In the genomic region with DNA sequence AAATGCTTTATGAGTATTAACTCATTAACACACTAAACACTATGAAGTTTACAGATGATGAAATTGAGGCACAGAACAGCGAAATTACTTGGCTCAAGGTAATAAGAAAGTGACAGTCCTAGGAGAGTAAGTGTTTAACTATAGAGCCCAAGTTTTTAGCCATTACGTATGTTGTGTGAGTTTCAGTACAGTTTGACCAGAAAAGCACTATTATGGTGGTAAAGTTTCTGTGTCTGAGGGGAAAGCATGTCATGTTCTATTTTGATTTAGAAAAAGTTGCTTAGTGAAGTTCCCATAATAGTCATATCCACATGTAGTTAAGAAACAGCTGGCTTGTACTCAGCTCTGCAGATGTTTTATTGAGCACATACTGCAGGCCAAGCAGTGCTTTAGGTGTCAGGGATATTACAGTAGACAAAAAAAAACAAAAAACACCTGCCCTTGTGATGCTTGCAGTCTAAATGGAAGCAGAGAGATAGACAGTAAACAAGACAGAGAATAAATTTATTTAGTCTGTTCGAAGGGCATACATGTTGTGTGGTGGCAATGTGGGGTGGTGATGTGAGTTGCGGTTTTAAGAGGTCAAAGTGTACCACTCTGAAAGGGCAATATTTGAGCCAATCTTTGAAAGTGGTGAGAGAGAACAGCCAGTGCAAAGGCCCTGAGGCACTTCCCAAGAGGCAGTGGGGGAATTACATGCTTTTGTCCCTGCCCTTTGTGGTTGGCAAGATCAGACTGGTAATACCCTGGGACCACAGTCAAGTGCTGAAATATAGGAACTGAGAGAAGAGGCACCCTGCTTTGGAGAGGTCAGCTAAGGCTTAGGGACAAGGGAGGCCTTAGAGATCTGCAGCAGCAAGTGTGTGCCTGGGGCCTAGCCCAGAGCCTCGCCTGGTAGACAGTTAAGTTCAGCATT, we compare ENCODE assay signal across 9 cellular contexts. TPM values are rescaled to one million over a fixed set of nuclear protein-coding genes. Genes with fewer than 3 reads are reported as not detected.
DNase-seq lines count a peak whose midpoint lies in the region; ATAC-seq, FAIRE-seq and TF ChIP-seq lines count a peak whose summit lies in the region.
"Had no signal": no experiment of that assay in that cellular context is flagged by ENCODE, and none has a peak within 500 bp of the region (broad histone marks: within the 10 kb centered on the region; RNA-seq: fewer than 3 reads in every experiment).

No MANE protein-coding gene starts in this region.

- H3K79me2 ChIP-seq in keratinocyte (ENCODE audit: control insufficient read depth, insufficient read depth, low read length) = peaks cover 32% of the 10 kb centered on the region

- no peak for FAIRE-seq in keratinocyte (lab: Jason Lieb, UNC)

- TF ChIP-seq POLR2A in GM18505 (IDR thresholded peaks at IDR 0.05; ENCODE audit: borderline replicate concordance, extremely low read depth, insufficient read depth, insufficient read length) = no peak
- TF ChIP-seq POLR2A in testis (IDR thresholded peaks at IDR 0.05) = no peak

- H3K27ac ChIP-seq in keratinocyte (ENCODE audit: control insufficient read depth, insufficient read depth, low read length) (peak overlapping the region; percentile 32), testis (no peak overlapping the region)

- peaks cover 0 to 6% of the 10 kb centered on the region in 2 experiments for H3K36me3 ChIP-seq in keratinocyte (ENCODE audit: control insufficient read depth in 2 of 2, extremely low read depth in 1 of 2, insufficient read depth in 2 of 2, low read length in 2 of 2)
- H3K36me3 ChIP-seq in testis (ENCODE audit: low read depth, missing control alignments) = no peaks in the 10 kb centered on the region

- intact Hi-C loops in testis (cut with DNase I; ENCODE audit: low total_unique reads) = no loop called here

- DNase-seq in keratinocyte (ENCODE audit: low read depth, low spot score) = no peak
- no peak for DNase-seq in hepatic stellate cell (ENCODE audit: low spot score)
- DNase-seq in NCI-H2107 (lab: John Stamatoyannopoulos, UW) = no peak
- no peak for DNase-seq in NCI-H2081 treated with DMSO at 0.1 percent for 48 hours (lab: John Stamatoyannopoulos, UW)
- DNase-seq in testis = no peak

- H3K9me3 ChIP-seq in keratinocyte (ENCODE audit: control insufficient read depth, low read depth, low read length) (no peaks in the 10 kb centered on the region), testis (no peaks in the 10 kb centered on the region)
- H3K9me3 ChIP-seq: esophagus squamous epithelium had no signal

- no peak overlapping the region for H2AFZ ChIP-seq in keratinocyte (ENCODE audit: control insufficient read depth, low read length)

- dilution Hi-C loops in keratinocyte (cut with MboI; ENCODE audit: extremely low pct_ligation_motif_present, low sequenced_read_pairs) = no loop called here

- H3K27me3 ChIP-seq in keratinocyte (ENCODE audit: control insufficient read depth, extremely low read depth, insufficient read depth, low read length) (no peaks in the 10 kb centered on the region), testis (no peaks in the 10 kb centered on the region)
- H3K27me3 ChIP-seq: esophagus squamous epithelium had no signal

- peak; percentile 21 for ATAC-seq in GM18505 (IDR thresholded peaks at IDR 0.05; ENCODE audit: unreplicated experiment)
- ATAC-seq in GM21515 (IDR thresholded peaks at IDR 0.05; ENCODE audit: unreplicated experiment) = peak; percentile 43
- peak; percentile 28 for ATAC-seq in HG03469 (IDR thresholded peaks at IDR 0.05; ENCODE audit: unreplicated experiment)

- WGBS in testis, 2 donors = 95 to 96% methylated on average over 5 of the region's 5 CpGs

- H3K4me1 ChIP-seq in keratinocyte (ENCODE audit: control insufficient read depth, extremely low read depth, insufficient read depth, low read length) (peaks cover 43% of the 10 kb centered on the region), testis (no peaks in the 10 kb centered on the region)

- TF ChIP-seq CTCF in keratinocyte (optimal IDR thresholded peaks at IDR 0.05 in 1 of 3, IDR thresholded peaks at IDR 0.05 in 1 of 3, conservative IDR thresholded peaks at IDR 0.05 in 1 of 3; ENCODE audit: extremely low read depth in 1 of 3, insufficient read depth in 2 of 3, low read length in 3 of 3) = no peak
- no peak for TF ChIP-seq CTCF in testis (IDR thresholded peaks at IDR 0.05)

- H3K4me2 ChIP-seq in keratinocyte (ENCODE audit: control insufficient read depth, extremely low read depth, insufficient read depth, low read depth, low read length) = no peak overlapping the region

- no peaks in the 10 kb centered on the region for H3K9me1 ChIP-seq in keratinocyte (ENCODE audit: control insufficient read depth, extremely low read depth, insufficient read depth, low read length)

- no peak overlapping the region for H3K4me3 ChIP-seq in keratinocyte (ENCODE audit: control insufficient read depth in 2 of 3, extremely low read depth in 1 of 3, insufficient read depth in 2 of 3, low read depth in 1 of 3, low read length in 3 of 3)
- no peak overlapping the region for H3K4me3 ChIP-seq in testis

- no peaks in the 10 kb centered on the region for H4K20me1 ChIP-seq in keratinocyte (ENCODE audit: control insufficient read depth, extremely low read depth, insufficient read depth, low read length)

- no peak overlapping the region for H3K9ac ChIP-seq in keratinocyte (ENCODE audit: control insufficient read depth, extremely low read depth, insufficient read depth, low read length)

RNA-seq across cellular contexts. Expression of a gene that starts 6.2 kb away (rescaled TPM):
- 7.0 to 10.3 TPM (median 9.3 TPM) in 3 replicates for polyA plus RNA-seq in keratinocyte
- polyA plus RNA-seq in keratinocyte (2011; ENCODE audit: low read depth) = 7.6 TPM
- polyA plus RNA-seq in keratinocyte (2011; cell fraction: cytosol; rRNA removed) = 3.1 and 5.0 TPM in 2 replicates
- polyA plus RNA-seq in keratinocyte (2011; cell fraction: nucleus; rRNA removed) = 29.1 and 29.5 TPM in 2 replicates
- polyA plus RNA-seq in keratinocyte (2012; ENCODE audit: low replicate concordance) = 6.1 and 8.0 TPM in 2 replicates
- 11.5 to 33.8 TPM (median 21.1 TPM) in 3 replicates for polyA minus RNA-seq in keratinocyte
- 7.7 TPM for polyA minus RNA-seq in keratinocyte (2011; cell fraction: cytosol; rRNA and poly(A)+ RNA removed)
- polyA minus RNA-seq in keratinocyte (2011; cell fraction: nucleus; rRNA and poly(A)+ RNA removed) = 41.9 and 80.6 TPM in 2 replicates
- 10 to 100 TPM; 12.6 to 15.0 TPM for total RNA-seq in testis
- 9.1 TPM for polyA plus RNA-seq in testis (ENCODE audit: insufficient read depth, low read depth, low replicate concordance)
